ENCODE assay signal across 8 cellular contexts in the genomic region with DNA sequence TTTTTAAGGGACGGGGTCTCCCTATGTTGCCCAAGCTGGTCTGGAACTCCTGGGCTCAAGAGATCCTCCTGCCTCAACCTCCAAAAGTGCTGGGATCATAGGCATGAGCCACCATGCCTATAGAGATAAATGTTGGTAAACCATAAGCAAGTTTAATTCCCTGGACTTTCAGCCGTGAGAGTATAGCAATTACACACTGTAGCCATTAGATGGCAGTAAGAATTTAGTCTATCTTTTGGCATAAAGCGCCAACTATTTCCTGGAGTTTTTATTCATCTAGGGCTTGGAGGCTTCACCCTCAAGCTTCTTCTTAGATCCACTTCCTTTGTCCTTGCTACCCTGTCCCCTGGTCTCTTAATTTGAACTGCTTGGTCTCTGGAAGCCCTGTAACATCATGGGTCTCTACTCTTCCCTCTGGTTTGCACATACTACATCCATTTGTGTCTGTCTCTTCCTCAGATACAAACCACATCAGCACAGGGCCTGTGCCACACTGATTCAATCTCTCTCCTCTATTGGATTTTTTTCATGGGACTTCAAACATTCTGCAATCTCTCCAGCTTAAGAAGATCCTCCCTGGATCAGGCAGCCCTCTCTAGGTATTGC. TPM values are rescaled to one million over a fixed set of nuclear protein-coding genes. Genes with fewer than 3 reads are reported as not detected.
DNase-seq lines count a peak whose midpoint lies in the region; ATAC-seq and TF ChIP-seq lines count a peak whose summit lies in the region.
"Had no signal": no experiment of that assay in that cellular context is flagged by ENCODE, and none has a peak within 500 bp of the region (broad histone marks: within the 10 kb centered on the region; RNA-seq: fewer than 3 reads in every experiment).

No MANE protein-coding gene starts in this region.

- DNase-seq in ELF-1 (ENCODE audit: low read depth, low spot score) (peak; percentile 35), NCI-H82 treated with DMSO at 0.1 percent for 48 hours (lab: John Stamatoyannopoulos, UW; ENCODE audit: unreplicated experiment) (peak; percentile 29), breast epithelium (ENCODE audit: low spot score in 2 of 2) (no peak), left kidney (ENCODE audit: low read depth, low spot score) (peak; percentile 78), transverse colon (no peak)

- H3K4me1 ChIP-seq in breast epithelium (no peaks in the 10 kb centered on the region), transverse colon (peaks cover 5 to 20% (median 7%) of the 10 kb centered on the region in 4 donors)

- H3K36me3 ChIP-seq in breast epithelium (no peaks in the 10 kb centered on the region), transverse colon (no peaks in the 10 kb centered on the region)

- intact Hi-C loops in breast epithelium (cut with DNase I; ENCODE audit: low total_unique reads) (loop anchor here (10.0 kb wide), 1 partner anchor 92 kb away; the partner anchor contains the start of gene EIF3F), transverse colon (cut with DNase I; ENCODE audit: low total_unique reads) (loop anchor here (5.0 kb wide), 1 partner anchor 94 kb away; the partner anchor contains the start of gene EIF3F)

- no peak overlapping the region for H3K27ac ChIP-seq in breast epithelium
- H3K27ac ChIP-seq in transverse colon = peak overlapping the region; percentile 70 to 77 (median 72)

- no peaks in the 10 kb centered on the region for H3K9me3 ChIP-seq in breast epithelium
- no peaks in the 10 kb centered on the region for H3K9me3 ChIP-seq in transverse colon

- H3K27me3 ChIP-seq in breast epithelium (no peaks in the 10 kb centered on the region), transverse colon (peaks cover 16% of the 10 kb centered on the region)

- TF ChIP-seq POLR2A in breast epithelium (IDR thresholded peaks at IDR 0.05) (no peak), transverse colon (IDR thresholded peaks at IDR 0.05) (no peak)

- ATAC-seq in GM19463 (IDR thresholded peaks at IDR 0.05; ENCODE audit: unreplicated experiment) (peak; percentile 45), HG03442 (IDR thresholded peaks at IDR 0.05; ENCODE audit: unreplicated experiment) (peak; percentile 71)

- WGBS in transverse colon (ENCODE audit: low coverage in 1 of 2), 2 donors = 5 to 13% methylated on average over 3 of the region's 3 CpGs

- in situ Hi-C loops in transverse colon (cut with MboI; ENCODE audit: low pct_ligation_motif_present in 1 of 4, low pct_unique_long_range_greater_than_20kb in 1 of 4, low sequenced_read_pairs in 3 of 4) = loop anchor here in 3 of 4 donors (5.0 to 25.0 kb wide), 3 partner anchors 92 to 194 kb away; partner anchors contain the start of genes EIF3F (in 3 of the 3) and TUB (in 1 of the 3)

- no peak for TF ChIP-seq EP300 in transverse colon (IDR thresholded peaks at IDR 0.05; ENCODE audit: low read depth)

- H3K4me3 ChIP-seq in breast epithelium (no peak overlapping the region), transverse colon (no peak overlapping the region)

- TF ChIP-seq CTCF in breast epithelium (IDR thresholded peaks at IDR 0.05) (peak; percentile 38 to 69 (median 58)), transverse colon (IDR thresholded peaks at IDR 0.05) (peak; percentile 65 to 80 (median 71))

RNA-seq across cellular contexts. Expression of gene OR10A6, which starts 38.2 kb away (rescaled TPM):
- total RNA-seq in breast epithelium = not detected
- total RNA-seq in transverse colon = not detected
- total RNA-seq: urinary bladder had no signal

RNA-seq across cellular contexts. Expression of gene OR10A3, which starts 48.7 kb away (rescaled TPM):
- total RNA-seq in breast epithelium = not detected
- not detected for total RNA-seq in transverse colon
- total RNA-seq: urinary bladder had no signal

Comparison
In these comparisons a context has a peak if more than half of its experiments do, and no peak if none do; other contexts are left out.
1. DNase-seq: peak in ELF-1 (single experiment), NCI-H82 treated with DMSO at 0.1 percent for 48 hours (single experiment) and left kidney (single experiment); none in breast epithelium (0 of 2) and transverse colon (single experiment).
2. H3K27ac ChIP-seq: peak in transverse colon (4 of 4); none in breast epithelium (0 of 2).